1 cellular context compared by ENCODE assay signal in genomic region chr2:102064679-102065674, GRCh38.
A peak's percentile ranks its signal among the peaks of the same experiment; 100 is the strongest.
TF ChIP-seq lines count a peak whose summit lies in the region.

No MANE protein-coding gene starts in this region.

TF ChIP-seq in HepG2, 621 proteins besides CTCF, POLR2A, EP300 and RAD21 (continued from another document and continues in another):
- TF ChIP-seq FUBP1 (CRISPR knock-in tag; IDR thresholded peaks at IDR 0.05; ENCODE audit: borderline replicate concordance) (no peak), ISL2 (CRISPR knock-in tag; IDR thresholded peaks at IDR 0.05) (no peak), ZNF282 (IDR thresholded peaks at IDR 0.05; ENCODE audit: partially characterized antibody) (no peak), XRCC5 (optimal IDR thresholded peaks at IDR 0.05; ENCODE audit: low read length) (no peak), JARID2 (CRISPR knock-in tag; IDR thresholded peaks at IDR 0.05; ENCODE audit: insufficient replicate concordance) (no peak), ETV5 (CRISPR knock-in tag; IDR thresholded peaks at IDR 0.05; ENCODE audit: borderline replicate concordance) (no peak), REL (CRISPR knock-in tag; conservative IDR thresholded peaks at IDR 0.05) (no peak), ZNF850 (CRISPR knock-in tag; conservative IDR thresholded peaks at IDR 0.05) (no peak), ZC3H4 (CRISPR knock-in tag; IDR thresholded peaks at IDR 0.05; ENCODE audit: borderline replicate concordance) (no peak; the same call in 1 of the 2 replicates), RNF219 (CRISPR knock-in tag; IDR thresholded peaks at IDR 0.05) (no peak), ZNF614 (CRISPR knock-in tag; IDR thresholded peaks at IDR 0.05; ENCODE audit: borderline replicate concordance) (no peak), HDAC1 (CRISPR knock-in tag; IDR thresholded peaks at IDR 0.05) (0 out of 2 replicates have a peak, but pooled peaks have one; percentile 17), TAF1 (CRISPR knock-in tag; IDR thresholded peaks at IDR 0.05) (0 out of 2 replicates have a peak, but pooled peaks have one; percentile 29), CCDC6 (CRISPR knock-in tag; IDR thresholded peaks at IDR 0.05) (no peak; the same call in 1 of the 2 replicates), TAF15 (IDR thresholded peaks at IDR 0.05; ENCODE audit: low read depth, low read length, poor library complexity, severe bottlenecking) (no peak), TFAP4 (IDR thresholded peaks at IDR 0.05; ENCODE audit: borderline replicate concordance, low read depth) (no peak), ZHX1 (CRISPR knock-in tag; IDR thresholded peaks at IDR 0.05; ENCODE audit: low read depth) (no peak), MAFF (IDR thresholded peaks at IDR 0.05; ENCODE audit: low read depth, low read length) (no peak), TCF12 (IDR thresholded peaks at IDR 0.05) (no peak), TCF12 (CRISPR knock-in tag; IDR thresholded peaks at IDR 0.05) (no peak), SIX4 (CRISPR knock-in tag; IDR thresholded peaks at IDR 0.05) (0 out of 2 replicates have a peak, but pooled peaks have one; percentile 64), MATR3 (CRISPR knock-in tag; IDR thresholded peaks at IDR 0.05) (no peak), ZBTB7B (CRISPR knock-in tag; IDR thresholded peaks at IDR 0.05) (no peak), REPIN1 (CRISPR knock-in tag; IDR thresholded peaks at IDR 0.05; ENCODE audit: borderline replicate concordance, low read depth) (0 out of 2 replicates have a peak, but pooled peaks have one; percentile 24), ZNF577 (CRISPR knock-in tag; IDR thresholded peaks at IDR 0.05; ENCODE audit: borderline replicate concordance, low read depth) (no peak), ZNF446 (CRISPR knock-in tag; IDR thresholded peaks at IDR 0.05) (no peak), ZMYM3 (CRISPR knock-in tag; IDR thresholded peaks at IDR 0.05) (0 out of 2 replicates have a peak, but pooled peaks have one; percentile 10), PHF21A (CRISPR knock-in tag; IDR thresholded peaks at IDR 0.05) (peak; percentile 81), ZNF274 (CRISPR knock-in tag; IDR thresholded peaks at IDR 0.05) (no peak; the same call in 1 of the 2 replicates), SUZ12 (IDR thresholded peaks at IDR 0.05; ENCODE audit: low read depth, low read length) (no peak), ZFP91 (CRISPR knock-in tag; IDR thresholded peaks at IDR 0.05; ENCODE audit: borderline replicate concordance) (0 out of 2 replicates have a peak, but pooled peaks have one; percentile 17), SMC3 (IDR thresholded peaks at IDR 0.05; ENCODE audit: low read length) (peak; percentile 47), MLXIP (CRISPR knock-in tag; IDR thresholded peaks at IDR 0.05; ENCODE audit: borderline replicate concordance) (0 out of 2 replicates have a peak, but pooled peaks have one; percentile 32), SMARCE1 (IDR thresholded peaks at IDR 0.05; ENCODE audit: borderline replicate concordance) (no peak)
- TF ChIP-seq, protein P1, sequence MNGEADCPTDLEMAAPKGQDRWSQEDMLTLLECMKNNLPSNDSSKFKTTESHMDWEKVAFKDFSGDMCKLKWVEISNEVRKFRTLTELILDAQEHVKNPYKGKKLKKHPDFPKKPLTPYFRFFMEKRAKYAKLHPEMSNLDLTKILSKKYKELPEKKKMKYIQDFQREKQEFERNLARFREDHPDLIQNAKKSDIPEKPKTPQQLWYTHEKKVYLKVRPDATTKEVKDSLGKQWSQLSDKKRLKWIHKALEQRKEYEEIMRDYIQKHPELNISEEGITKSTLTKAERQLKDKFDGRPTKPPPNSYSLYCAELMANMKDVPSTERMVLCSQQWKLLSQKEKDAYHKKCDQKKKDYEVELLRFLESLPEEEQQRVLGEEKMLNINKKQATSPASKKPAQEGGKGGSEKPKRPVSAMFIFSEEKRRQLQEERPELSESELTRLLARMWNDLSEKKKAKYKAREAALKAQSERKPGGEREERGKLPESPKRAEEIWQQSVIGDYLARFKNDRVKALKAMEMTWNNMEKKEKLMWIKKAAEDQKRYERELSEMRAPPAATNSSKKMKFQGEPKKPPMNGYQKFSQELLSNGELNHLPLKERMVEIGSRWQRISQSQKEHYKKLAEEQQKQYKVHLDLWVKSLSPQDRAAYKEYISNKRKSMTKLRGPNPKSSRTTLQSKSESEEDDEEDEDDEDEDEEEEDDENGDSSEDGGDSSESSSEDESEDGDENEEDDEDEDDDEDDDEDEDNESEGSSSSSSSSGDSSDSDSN (CRISPR knock-in tag; IDR thresholded peaks at IDR 0.05) = no peak
- TF ChIP-seq, protein P2, sequence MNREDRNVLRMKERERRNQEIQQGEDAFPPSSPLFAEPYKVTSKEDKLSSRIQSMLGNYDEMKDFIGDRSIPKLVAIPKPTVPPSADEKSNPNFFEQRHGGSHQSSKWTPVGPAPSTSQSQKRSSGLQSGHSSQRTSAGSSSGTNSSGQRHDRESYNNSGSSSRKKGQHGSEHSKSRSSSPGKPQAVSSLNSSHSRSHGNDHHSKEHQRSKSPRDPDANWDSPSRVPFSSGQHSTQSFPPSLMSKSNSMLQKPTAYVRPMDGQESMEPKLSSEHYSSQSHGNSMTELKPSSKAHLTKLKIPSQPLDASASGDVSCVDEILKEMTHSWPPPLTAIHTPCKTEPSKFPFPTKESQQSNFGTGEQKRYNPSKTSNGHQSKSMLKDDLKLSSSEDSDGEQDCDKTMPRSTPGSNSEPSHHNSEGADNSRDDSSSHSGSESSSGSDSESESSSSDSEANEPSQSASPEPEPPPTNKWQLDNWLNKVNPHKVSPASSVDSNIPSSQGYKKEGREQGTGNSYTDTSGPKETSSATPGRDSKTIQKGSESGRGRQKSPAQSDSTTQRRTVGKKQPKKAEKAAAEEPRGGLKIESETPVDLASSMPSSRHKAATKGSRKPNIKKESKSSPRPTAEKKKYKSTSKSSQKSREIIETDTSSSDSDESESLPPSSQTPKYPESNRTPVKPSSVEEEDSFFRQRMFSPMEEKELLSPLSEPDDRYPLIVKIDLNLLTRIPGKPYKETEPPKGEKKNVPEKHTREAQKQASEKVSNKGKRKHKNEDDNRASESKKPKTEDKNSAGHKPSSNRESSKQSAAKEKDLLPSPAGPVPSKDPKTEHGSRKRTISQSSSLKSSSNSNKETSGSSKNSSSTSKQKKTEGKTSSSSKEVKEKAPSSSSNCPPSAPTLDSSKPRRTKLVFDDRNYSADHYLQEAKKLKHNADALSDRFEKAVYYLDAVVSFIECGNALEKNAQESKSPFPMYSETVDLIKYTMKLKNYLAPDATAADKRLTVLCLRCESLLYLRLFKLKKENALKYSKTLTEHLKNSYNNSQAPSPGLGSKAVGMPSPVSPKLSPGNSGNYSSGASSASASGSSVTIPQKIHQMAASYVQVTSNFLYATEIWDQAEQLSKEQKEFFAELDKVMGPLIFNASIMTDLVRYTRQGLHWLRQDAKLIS (CRISPR knock-in tag; IDR thresholded peaks at IDR 0.05) = no peak
- TF ChIP-seq, protein P3, sequence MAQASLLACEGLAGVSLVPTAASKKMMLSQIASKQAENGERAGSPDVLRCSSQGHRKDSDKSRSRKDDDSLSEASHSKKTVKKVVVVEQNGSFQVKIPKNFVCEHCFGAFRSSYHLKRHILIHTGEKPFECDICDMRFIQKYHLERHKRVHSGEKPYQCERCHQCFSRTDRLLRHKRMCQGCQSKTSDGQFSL (CRISPR knock-in tag; IDR thresholded peaks at IDR 0.05) = no peak
- TF ChIP-seq, protein P4, sequence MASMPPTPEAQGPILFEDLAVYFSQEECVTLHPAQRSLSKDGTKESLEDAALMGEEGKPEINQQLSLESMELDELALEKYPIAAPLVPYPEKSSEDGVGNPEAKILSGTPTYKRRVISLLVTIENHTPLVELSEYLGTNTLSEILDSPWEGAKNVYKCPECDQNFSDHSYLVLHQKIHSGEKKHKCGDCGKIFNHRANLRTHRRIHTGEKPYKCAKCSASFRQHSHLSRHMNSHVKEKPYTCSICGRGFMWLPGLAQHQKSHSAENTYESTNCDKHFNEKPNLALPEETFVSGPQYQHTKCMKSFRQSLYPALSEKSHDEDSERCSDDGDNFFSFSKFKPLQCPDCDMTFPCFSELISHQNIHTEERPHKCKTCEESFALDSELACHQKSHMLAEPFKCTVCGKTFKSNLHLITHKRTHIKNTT (CRISPR knock-in tag; IDR thresholded peaks at IDR 0.05) = no peak
- TF ChIP-seq, protein P5, sequence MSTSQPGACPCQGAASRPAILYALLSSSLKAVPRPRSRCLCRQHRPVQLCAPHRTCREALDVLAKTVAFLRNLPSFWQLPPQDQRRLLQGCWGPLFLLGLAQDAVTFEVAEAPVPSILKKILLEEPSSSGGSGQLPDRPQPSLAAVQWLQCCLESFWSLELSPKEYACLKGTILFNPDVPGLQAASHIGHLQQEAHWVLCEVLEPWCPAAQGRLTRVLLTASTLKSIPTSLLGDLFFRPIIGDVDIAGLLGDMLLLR (CRISPR knock-in tag; IDR thresholded peaks at IDR 0.05) = no peak
